ENCODE assay signal across 1 cellular context in the genomic region with DNA sequence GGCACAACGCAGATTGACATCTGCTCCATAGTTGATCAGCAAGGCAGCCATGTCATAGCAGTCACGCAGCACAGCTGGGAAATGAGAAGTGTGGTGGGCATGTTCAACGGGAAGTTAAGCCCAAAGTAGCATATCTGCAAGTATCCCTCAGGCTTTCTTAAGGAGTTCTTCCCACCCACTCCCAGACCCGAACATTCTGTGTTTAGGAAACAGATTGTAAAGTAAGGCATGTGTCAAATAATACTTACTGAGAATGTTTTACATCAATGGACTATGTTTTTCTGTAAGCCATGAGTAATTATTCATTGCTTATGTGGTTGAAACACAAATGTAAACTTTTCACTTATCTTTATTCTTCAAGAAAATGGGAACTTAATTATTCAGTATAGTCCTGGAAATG.
TF ChIP-seq lines count a peak whose summit lies in the region.

No MANE protein-coding gene starts in this region.

TF ChIP-seq in H1, 55 proteins besides CTCF, POLR2A, EP300 and RAD21:
- TF ChIP-seq NANOG (IDR thresholded peaks at IDR 0.05; ENCODE audit: insufficient read depth, low read depth, low read length, poor library complexity, severe bottlenecking) (no peak), TBP (IDR thresholded peaks at IDR 0.05; ENCODE audit: low read depth, low read length) (no peak), CBX5 (IDR thresholded peaks at IDR 0.05; ENCODE audit: low read depth, low read length) (no peak), KDM4A (IDR thresholded peaks at IDR 0.05; ENCODE audit: low read depth, low read length, severe bottlenecking) (no peak), TCF12 (IDR thresholded peaks at IDR 0.05; ENCODE audit: low read depth, low read length) (no peak), SIRT6 (IDR thresholded peaks at IDR 0.05; ENCODE audit: low read length) (no peak), BRCA1 (IDR thresholded peaks at IDR 0.05; ENCODE audit: low read depth, low read length) (no peak), JUN (IDR thresholded peaks at IDR 0.05; ENCODE audit: low read depth, low read length) (no peak), SP2 (IDR thresholded peaks at IDR 0.05; ENCODE audit: low read length) (no peak), MAFK (IDR thresholded peaks at IDR 0.05; ENCODE audit: low read depth, low read length) (no peak), TEAD4 (IDR thresholded peaks at IDR 0.05; ENCODE audit: low read depth, low read length) (no peak), RNF2 (IDR thresholded peaks at IDR 0.05; ENCODE audit: borderline replicate concordance, low read depth, low read length, missing control alignments, poor library complexity, severe bottlenecking) (no peak), SP4 (IDR thresholded peaks at IDR 0.05; ENCODE audit: low read length) (no peak), CEBPB (IDR thresholded peaks at IDR 0.05; ENCODE audit: low read depth, low read length) (no peak), TAF7 (optimal IDR thresholded peaks at IDR 0.05; ENCODE audit: borderline replicate concordance, low read depth, low read length) (no peak), NRF1 (IDR thresholded peaks at IDR 0.05; ENCODE audit: low read depth, low read length) (no peak), RBBP5 (IDR thresholded peaks at IDR 0.05; ENCODE audit: borderline replicate concordance, low read depth, low read length) (no peak), KDM1A (IDR thresholded peaks at IDR 0.05; ENCODE audit: borderline replicate concordance, low read length) (no peak)
- TF ChIP-seq, protein P1, sequence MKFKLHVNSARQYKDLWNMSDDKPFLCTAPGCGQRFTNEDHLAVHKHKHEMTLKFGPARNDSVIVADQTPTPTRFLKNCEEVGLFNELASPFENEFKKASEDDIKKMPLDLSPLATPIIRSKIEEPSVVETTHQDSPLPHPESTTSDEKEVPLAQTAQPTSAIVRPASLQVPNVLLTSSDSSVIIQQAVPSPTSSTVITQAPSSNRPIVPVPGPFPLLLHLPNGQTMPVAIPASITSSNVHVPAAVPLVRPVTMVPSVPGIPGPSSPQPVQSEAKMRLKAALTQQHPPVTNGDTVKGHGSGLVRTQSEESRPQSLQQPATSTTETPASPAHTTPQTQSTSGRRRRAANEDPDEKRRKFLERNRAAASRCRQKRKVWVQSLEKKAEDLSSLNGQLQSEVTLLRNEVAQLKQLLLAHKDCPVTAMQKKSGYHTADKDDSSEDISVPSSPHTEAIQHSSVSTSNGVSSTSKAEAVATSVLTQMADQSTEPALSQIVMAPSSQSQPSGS (IDR thresholded peaks at IDR 0.05; ENCODE audit: low read length), result no peak
TF ChIP-seq in H1: peak in this region for 0.
